ENCODE assay signal across 4 cellular contexts in genomic region chr3:52695798-52696649, GRCh38.
A peak's percentile ranks its signal among the peaks of the same experiment; 100 is the strongest.
TF ChIP-seq lines count a peak whose summit lies in the region.

No MANE protein-coding gene starts in this region.

TF ChIP-seq in SK-N-SH, 30 proteins besides CTCF, POLR2A, EP300 and RAD21:
- TF ChIP-seq RXRA (IDR thresholded peaks at IDR 0.05; ENCODE audit: borderline replicate concordance, low read depth) (no peak), GATA2 (CRISPR knock-in tag; IDR thresholded peaks at IDR 0.05) (no peak), REST (IDR thresholded peaks at IDR 0.05; ENCODE audit: low read depth, low read length) (no peak), POLR2AphosphoS5 (IDR thresholded peaks at IDR 0.05; ENCODE audit: low read depth, low read length) (peak; percentile 6; the same call in 1 of the 2 replicates)

TF ChIP-seq in SK-N-SH treated with all-trans-retinoic acid at 6 μM for 48 hours, 23 proteins besides CTCF, POLR2A, EP300 and RAD21 (continues in another document):
- no peak for TF ChIP-seq ZNF565 (CRISPR knock-in tag; conservative IDR thresholded peaks at IDR 0.05; ENCODE audit: low read depth)
- TF ChIP-seq ZNF8 (CRISPR knock-in tag; IDR thresholded peaks at IDR 0.05) = no peak
- no peak for TF ChIP-seq ZNF70 (CRISPR knock-in tag; IDR thresholded peaks at IDR 0.05)
- no peak for TF ChIP-seq ZFP3 (CRISPR knock-in tag; IDR thresholded peaks at IDR 0.05)
- TF ChIP-seq PATZ1 (CRISPR knock-in tag; IDR thresholded peaks at IDR 0.05; ENCODE audit: borderline replicate concordance) = no peak
- no peak for TF ChIP-seq CSDC2 (CRISPR knock-in tag; IDR thresholded peaks at IDR 0.05)
- no peak for TF ChIP-seq SNAI2 (CRISPR knock-in tag; IDR thresholded peaks at IDR 0.05)
- no peak for TF ChIP-seq ESRRG (CRISPR knock-in tag; IDR thresholded peaks at IDR 0.05)
- TF ChIP-seq GLIS3 (CRISPR knock-in tag; IDR thresholded peaks at IDR 0.05) = no peak
- TF ChIP-seq, protein P1, sequence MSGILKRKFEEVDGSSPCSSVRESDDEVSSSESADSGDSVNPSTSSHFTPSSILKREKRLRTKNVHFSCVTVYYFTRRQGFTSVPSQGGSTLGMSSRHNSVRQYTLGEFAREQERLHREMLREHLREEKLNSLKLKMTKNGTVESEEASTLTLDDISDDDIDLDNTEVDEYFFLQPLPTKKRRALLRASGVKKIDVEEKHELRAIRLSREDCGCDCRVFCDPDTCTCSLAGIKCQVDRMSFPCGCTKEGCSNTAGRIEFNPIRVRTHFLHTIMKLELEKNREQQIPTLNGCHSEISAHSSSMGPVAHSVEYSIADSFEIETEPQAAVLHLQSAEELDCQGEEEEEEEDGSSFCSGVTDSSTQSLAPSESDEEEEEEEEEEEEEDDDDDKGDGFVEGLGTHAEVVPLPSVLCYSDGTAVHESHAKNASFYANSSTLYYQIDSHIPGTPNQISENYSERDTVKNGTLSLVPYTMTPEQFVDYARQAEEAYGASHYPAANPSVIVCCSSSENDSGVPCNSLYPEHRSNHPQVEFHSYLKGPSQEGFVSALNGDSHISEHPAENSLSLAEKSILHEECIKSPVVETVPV (CRISPR knock-in tag; IDR thresholded peaks at IDR 0.05) = no peak
- TF ChIP-seq ZFP30 (CRISPR knock-in tag; IDR thresholded peaks at IDR 0.05) = no peak
- no peak for TF ChIP-seq RARB (CRISPR knock-in tag; IDR thresholded peaks at IDR 0.05)
- TF ChIP-seq ISL1 (CRISPR knock-in tag; IDR thresholded peaks at IDR 0.05) = no peak
- TF ChIP-seq TSHZ2 (CRISPR knock-in tag; IDR thresholded peaks at IDR 0.05) = no peak

TF ChIP-seq in A549, 52 proteins besides CTCF, POLR2A, EP300 and RAD21:
- TF ChIP-seq FOSB (CRISPR knock-in tag; IDR thresholded peaks at IDR 0.05) (peak; percentile 64; the same call in 1 of the 2 replicates), CBX8 (IDR thresholded peaks at IDR 0.05) (no peak), HEYL (CRISPR knock-in tag; IDR thresholded peaks at IDR 0.05) (no peak), HOXB5 (CRISPR knock-in tag; IDR thresholded peaks at IDR 0.05) (no peak), HOXA7 (CRISPR knock-in tag; IDR thresholded peaks at IDR 0.05) (0 out of 2 replicates have a peak, but pooled peaks have one; percentile 26), NFE2L2 (conservative IDR thresholded peaks at IDR 0.05; ENCODE audit: low read length) (no peak), RNF2 (IDR thresholded peaks at IDR 0.05; ENCODE audit: borderline replicate concordance, low read depth) (no peak), POLR2AphosphoS2 (conservative IDR thresholded peaks at IDR 0.05; ENCODE audit: low read length) (peak; percentile 86), USF2 (IDR thresholded peaks at IDR 0.05) (no peak)
- TF ChIP-seq, protein P2, sequence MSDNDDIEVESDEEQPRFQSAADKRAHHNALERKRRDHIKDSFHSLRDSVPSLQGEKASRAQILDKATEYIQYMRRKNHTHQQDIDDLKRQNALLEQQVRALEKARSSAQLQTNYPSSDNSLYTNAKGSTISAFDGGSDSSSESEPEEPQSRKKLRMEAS (IDR thresholded peaks at IDR 0.05) = no peak

TF ChIP-seq in GM12878, 131 proteins besides CTCF, POLR2A, EP300 and RAD21:
- TF ChIP-seq POLR2AphosphoS5 (IDR thresholded peaks at IDR 0.05; ENCODE audit: low read length) (0 out of 2 replicates have a peak, but pooled peaks have one; percentile 17), ZBED1 (IDR thresholded peaks at IDR 0.05; ENCODE audit: borderline replicate concordance) (peak; percentile 19; the same call in 1 of the 2 replicates), STAT1 (conservative IDR thresholded peaks at IDR 0.05) (no peak), NR2C2 (IDR thresholded peaks at IDR 0.05; ENCODE audit: borderline replicate concordance, control insufficient read depth, insufficient read length, low read depth) (no peak), ATF7 (IDR thresholded peaks at IDR 0.05; ENCODE audit: low read depth) (no peak), CBFB (IDR thresholded peaks at IDR 0.05; ENCODE audit: low read depth) (no peak), BMI1 (IDR thresholded peaks at IDR 0.05; ENCODE audit: borderline replicate concordance) (no peak), HCFC1 (IDR thresholded peaks at IDR 0.05; ENCODE audit: low read length) (no peak), HDAC6 (IDR thresholded peaks at IDR 0.05; ENCODE audit: unreplicated experiment) (no peak)
